Comparison of ENCODE assay signal across 18 cellular contexts in the genomic region with DNA sequence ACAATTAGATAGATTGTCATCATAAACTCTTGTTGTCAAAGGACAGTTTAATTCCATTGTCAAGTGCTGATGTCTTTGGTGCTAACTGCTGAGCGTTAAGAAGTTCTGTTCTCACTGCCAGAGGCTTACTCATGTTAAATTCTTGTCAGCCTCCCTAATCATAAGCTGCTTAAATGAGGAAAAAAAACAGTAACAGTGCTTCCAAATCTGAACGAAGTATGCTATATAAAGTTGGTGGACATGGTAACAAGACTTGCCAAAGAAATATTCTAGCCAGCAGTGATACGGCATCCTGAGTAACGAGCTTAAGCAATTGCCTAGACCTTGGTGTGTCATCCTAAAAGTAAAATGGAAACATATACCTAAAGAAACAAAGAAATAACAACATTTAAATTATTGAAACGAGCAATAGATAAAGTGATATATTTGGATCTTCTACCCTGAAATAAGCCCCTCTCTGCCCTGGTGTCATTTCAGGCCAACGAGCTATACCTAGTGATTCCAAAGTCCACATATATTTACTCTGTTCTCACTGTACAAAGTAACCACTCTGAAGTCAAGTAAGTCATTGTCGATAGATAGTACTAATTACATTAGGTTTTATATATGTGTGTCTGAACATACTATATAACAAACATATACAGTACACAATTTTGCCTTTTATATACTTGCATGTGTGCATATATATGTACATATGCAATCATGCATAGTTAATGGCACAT.
DNase-seq lines count a peak whose midpoint lies in the region; ATAC-seq, FAIRE-seq and TF ChIP-seq lines count a peak whose summit lies in the region.
"Had no signal": no experiment of that assay in that cellular context is flagged by ENCODE, and none has a peak within 500 bp of the region (broad histone marks: within the 10 kb centered on the region; RNA-seq: fewer than 3 reads in every experiment).

No MANE protein-coding gene starts in this region.

- 45 to 57% (median 54%) methylated on average over 7 of the region's 7 CpGs for WGBS in small intestine, 3 donors

- H3K36me3 ChIP-seq in small intestine (ENCODE audit: control insufficient read depth in 2 of 2, insufficient read depth in 2 of 2, low read length in 2 of 2): peaks cover 0 to 6% of the 10 kb centered on the region in 2 donors

- peaks cover 0 to 3% of the 10 kb centered on the region in 2 donors for H3K4me1 ChIP-seq in small intestine (ENCODE audit: control insufficient read depth in 2 of 2, insufficient read depth in 1 of 2, low read depth in 1 of 2, low read length in 1 of 2)

- intact Hi-C loops in left colon (cut with DNase I, micrococcal nuclease): no loop called here

- no peak for FAIRE-seq in small intestine (lab: Jason Lieb, UNC)
- FAIRE-seq: GM12891, GM18507 had no signal

- DNase-seq in D341Med (ENCODE audit: low spot score) (peak; percentile 30), fibroblast of mammary gland (ENCODE audit: low read depth) (peak; percentile 26), left colon (no peak), small intestine (peak; percentile 20), NCI-H128 (lab: John Stamatoyannopoulos, UW; ENCODE audit: unreplicated experiment) (no peak), activated gamma-delta T cell treated with Interleukin-2 at 50 U/mL for 16 hours (no peak)
- DNase-seq: C1 segment of cervical spinal cord; Calu3; CD4-positive, alpha-beta memory T cell; COR-L47; DMS153; DMS79 treated with DMSO at 0.1 percent for 48 hours; GF-D8; H9 had no signal

- H3K4me3 ChIP-seq in fibroblast of mammary gland (ENCODE audit: control insufficient read depth, low read depth, low read length) (no peak overlapping the region), small intestine (ENCODE audit: low read depth in 1 of 2, low read length in 2 of 2) (no peak overlapping the region)
- H3K4me3 ChIP-seq: GM23338 had no signal

- no peaks in the 10 kb centered on the region for H3K27me3 ChIP-seq in small intestine (ENCODE audit: control insufficient read depth in 2 of 2, insufficient read depth in 2 of 2, low read length in 2 of 2)

- H3K9me3 ChIP-seq in small intestine (ENCODE audit: control insufficient read depth, low read depth): no peaks in the 10 kb centered on the region

- no peak for TF ChIP-seq CTCF in fibroblast of mammary gland (conservative IDR thresholded peaks at IDR 0.05; ENCODE audit: control insufficient read depth, insufficient read depth, low read depth, low read length)

- ATAC-seq in left colon: peak; percentile 70
- ATAC-seq: GM23338, HCT116 had no signal

- no peak overlapping the region for H3K27ac ChIP-seq in small intestine (ENCODE audit: low read depth in 1 of 2, low read length in 1 of 2)

Comparison
In these comparisons a context has a peak if more than half of its experiments do, and no peak if none do; other contexts are left out.
1. DNase-seq: peak in D341Med (single experiment), fibroblast of mammary gland (single experiment) and small intestine (single experiment); none in left colon (0 of 2), NCI-H128 (single experiment) and activated gamma-delta T cell treated with Interleukin-2 at 50 U/mL for 16 hours (single experiment).